30 cellular contexts compared by ENCODE assay signal in genomic region chr1:150555971-150556865, GRCh38. TPM values are rescaled to one million over a fixed set of nuclear protein-coding genes. Genes with fewer than 3 reads are reported as not detected.
A peak's percentile ranks its signal among the peaks of the same experiment; 100 is the strongest.
DNase-seq lines count a peak whose midpoint lies in the region; ATAC-seq, FAIRE-seq and TF ChIP-seq lines count a peak whose summit lies in the region.
"Had no signal": no experiment of that assay in that cellular context is flagged by ENCODE, and none has a peak within 500 bp of the region (broad histone marks: within the 10 kb centered on the region; RNA-seq: fewer than 3 reads in every experiment).

No MANE protein-coding gene starts in this region.

- ATAC-seq in natural killer cell treated with Interleukin-12 subunit alpha and Interleukin-12 subunit beta and Interleukin-15 and Interleukin-18, amount 100 ng/mL, for 72 hours: no peak
- ATAC-seq in natural killer cell: no peak
- no peak for ATAC-seq in aorta (ENCODE audit: low FRiP score)
- ATAC-seq: activated CD4-positive, CD25-positive, alpha-beta regulatory T cell treated with anti-CD3 and anti-CD28 coated beads, Interleukin-2, amount 50 U/mL, for 24 hours; upper lobe of right lung had no signal

- H3K4me1 Mint-ChIP-seq in natural killer cell treated with Interleukin-12 subunit alpha and Interleukin-12 subunit beta and Interleukin-15 and Interleukin-18, amount 100 ng/mL, for 72 hours (ENCODE audit: low read depth in 2 of 2): peaks cover 23 to 31% of the 10 kb centered on the region in 2 donors
- peaks cover 15 to 37% of the 10 kb centered on the region in 2 donors for H3K4me1 Mint-ChIP-seq in natural killer cell

- H3K36me3 ChIP-seq in mesendoderm (ENCODE audit: control insufficient read depth, insufficient read depth, low read length) (no peaks in the 10 kb centered on the region), aorta (ENCODE audit: control insufficient read depth in 1 of 2, insufficient read depth in 2 of 2, low read length in 1 of 2) (no peaks in the 10 kb centered on the region), vagina (peaks cover 0 to 13% of the 10 kb centered on the region in 2 donors)
- H3K36me3 ChIP-seq: BE2C had no signal

- FAIRE-seq in GM19239 (lab: Jason Lieb, UNC): no peak
- FAIRE-seq: GM12892 had no signal

- H3K27me3 ChIP-seq in mesendoderm (ENCODE audit: insufficient read depth, low read length, poor library complexity) (no peaks in the 10 kb centered on the region), aorta (ENCODE audit: control insufficient read depth in 1 of 2, insufficient read depth in 2 of 2, low read length in 1 of 2) (no peaks in the 10 kb centered on the region), vagina (no peaks in the 10 kb centered on the region)
- H3K27me3 ChIP-seq: BE2C, dorsolateral prefrontal cortex, Peyer's patch, upper lobe of right lung had no signal

- peak; percentile 56 for DNase-seq in natural killer cell treated with Interleukin-12 subunit alpha and Interleukin-12 subunit beta and Interleukin-15 and Interleukin-18, amount 100 ng/mL, for 72 hours (ENCODE audit: low spot score)
- DNase-seq in natural killer cell: no peak
- DNase-seq in coronary artery (ENCODE audit: low spot score): peak; percentile 71
- peak; percentile 57 for DNase-seq in mesendoderm
- DNase-seq in aorta: peak; percentile 47 to 74
- no peak for DNase-seq in vagina (ENCODE audit: extremely low spot score in 2 of 2)
- DNase-seq in A172 (ENCODE audit: low spot score): no peak
- DNase-seq in GM19239 (ENCODE audit: insufficient read length, low spot score): no peak
- DNase-seq: ACHN; activated CD4-positive, alpha-beta memory T cell treated with anti-CD3 and anti-CD28 coated beads, Interleukin-2, amount 10 ng/mL, durations not matched to agents 7 days and 5 days; BE2C; CD8-positive, alpha-beta memory T cell; dorsolateral prefrontal cortex; NCI-H1105 treated with DMSO at 0.1 percent for 48 hours; NCI-H1930; NCI-H2227 treated with DMSO at 0.1 percent for 48 hours; NCI-H748 treated with DMSO at 0.1 percent for 48 hours; stimulated activated CD4-positive, alpha-beta T cell treated with anti-CD3 and anti-CD28 coated beads, Interleukin-2, amount 100 ng/mL, for 48 hours; upper lobe of right lung had no signal

- WGBS in mesendoderm (ENCODE audit: extremely low coverage, insufficient coverage, low lambda C conversion rate): no CpG with 5 or more reads among the region's 26 CpGs
- WGBS in aorta, 2 donors: 59 to 66% methylated on average over 25 to 26 of the region's 26 CpGs

- H3K27ac ChIP-seq in coronary artery (peak overlapping the region in 1 of 2 donors; percentile 53), mesendoderm (ENCODE audit: low read depth, low read length) (no peak overlapping the region), aorta (ENCODE audit: low read depth in 1 of 2, low read length in 2 of 2) (no peak overlapping the region), vagina (no peak overlapping the region)
- H3K27ac ChIP-seq: dorsolateral prefrontal cortex, Peyer's patch, upper lobe of right lung had no signal

- no peak overlapping the region for H3K18ac ChIP-seq in mesendoderm (ENCODE audit: low read length)

- H3K36me3 Mint-ChIP-seq in natural killer cell treated with Interleukin-12 subunit alpha and Interleukin-12 subunit beta and Interleukin-15 and Interleukin-18, amount 100 ng/mL, for 72 hours: no peaks in the 10 kb centered on the region
- H3K36me3 Mint-ChIP-seq in natural killer cell: no peaks in the 10 kb centered on the region

- H2BK15ac ChIP-seq in mesendoderm (replicated peaks; ENCODE audit: low read depth): no peak overlapping the region

- no peaks in the 10 kb centered on the region for H3K9me3 Mint-ChIP-seq in natural killer cell treated with Interleukin-12 subunit alpha and Interleukin-12 subunit beta and Interleukin-15 and Interleukin-18, amount 100 ng/mL, for 72 hours
- H3K9me3 Mint-ChIP-seq in natural killer cell: no peaks in the 10 kb centered on the region
- H3K9me3 Mint-ChIP-seq: activated CD4-positive, alpha-beta memory T cell treated with anti-CD3 and anti-CD28 coated beads, Interleukin-2, amount 10 ng/mL, durations not matched to agents 7 days and 5 days; CD8-positive, alpha-beta memory T cell; central memory CD8-positive, alpha-beta T cell; memory B cell had no signal

- no peak for TF ChIP-seq CTCF in natural killer cell (IDR thresholded peaks at IDR 0.05)
- no peak for TF ChIP-seq CTCF in coronary artery (IDR thresholded peaks at IDR 0.05)
- TF ChIP-seq CTCF in vagina (IDR thresholded peaks at IDR 0.05): no peak

- no peak overlapping the region for H3K4me3 Mint-ChIP-seq in natural killer cell treated with Interleukin-12 subunit alpha and Interleukin-12 subunit beta and Interleukin-15 and Interleukin-18, amount 100 ng/mL, for 72 hours
- no peak overlapping the region for H3K4me3 Mint-ChIP-seq in natural killer cell
- H3K4me3 Mint-ChIP-seq: activated CD4-positive, alpha-beta memory T cell treated with anti-CD3 and anti-CD28 coated beads, Interleukin-2, amount 10 ng/mL, durations not matched to agents 7 days and 5 days; activated naive CD8-positive, alpha-beta T cell; central memory CD8-positive, alpha-beta T cell; memory B cell had no signal

- no peaks in the 10 kb centered on the region for H3K79me1 ChIP-seq in mesendoderm (ENCODE audit: low read length)

- H4K8ac ChIP-seq in mesendoderm (ENCODE audit: low read depth, low read length): no peak overlapping the region

- H2AK5ac ChIP-seq in mesendoderm (ENCODE audit: low read length): no peak overlapping the region

- H3K4me1 ChIP-seq in mesendoderm (ENCODE audit: control insufficient read depth, low read depth, low read length): no peaks in the 10 kb centered on the region
- H3K4me1 ChIP-seq in aorta (ENCODE audit: control insufficient read depth in 1 of 2, insufficient read depth in 2 of 2, low read length in 2 of 2): peaks cover 0 to 3% of the 10 kb centered on the region in 2 donors
- peaks cover 59% of the 10 kb centered on the region for H3K4me1 ChIP-seq in vagina

- H3K4ac ChIP-seq in mesendoderm (ENCODE audit: low read depth, low read length): no peak overlapping the region

- no peak overlapping the region for H3K9ac ChIP-seq in mesendoderm (ENCODE audit: low read length)

- H2BK120ac ChIP-seq in mesendoderm (ENCODE audit: low read depth, low read length): no peak overlapping the region

- no peak overlapping the region for H3K4me2 ChIP-seq in mesendoderm (ENCODE audit: low read length)

- intact Hi-C loops in natural killer cell (cut with micrococcal nuclease): no loop called here
- intact Hi-C loops in aorta (cut with DNase I): loop anchor here in 1 of 2 donors (5.0 kb wide), 1 partner anchor 94 kb away; no protein-coding TSS in a partner anchor
- intact Hi-C loops in vagina (cut with DNase I): no loop called here

- H3K9me3 ChIP-seq in aorta (ENCODE audit: control insufficient read depth, low read length) (no peaks in the 10 kb centered on the region), vagina (no peaks in the 10 kb centered on the region)
- H3K9me3 ChIP-seq: BE2C, Peyer's patch, upper lobe of right lung had no signal

- no peak overlapping the region for H2BK5ac ChIP-seq in mesendoderm (ENCODE audit: low read length)

- no peak overlapping the region for H3K27ac Mint-ChIP-seq in natural killer cell treated with Interleukin-12 subunit alpha and Interleukin-12 subunit beta and Interleukin-15 and Interleukin-18, amount 100 ng/mL, for 72 hours
- H3K27ac Mint-ChIP-seq in natural killer cell: no peak overlapping the region
- H3K27ac Mint-ChIP-seq: activated CD4-positive, alpha-beta memory T cell treated with anti-CD3 and anti-CD28 coated beads, Interleukin-2, amount 10 ng/mL, durations not matched to agents 7 days and 5 days; activated naive CD8-positive, alpha-beta T cell; memory B cell had no signal

- no peak overlapping the region for H3K56ac ChIP-seq in mesendoderm (ENCODE audit: low read length)

- H3K27me3 Mint-ChIP-seq in natural killer cell treated with Interleukin-12 subunit alpha and Interleukin-12 subunit beta and Interleukin-15 and Interleukin-18, amount 100 ng/mL, for 72 hours: peaks cover 0 to 1% of the 10 kb centered on the region in 2 donors
- no peaks in the 10 kb centered on the region for H3K27me3 Mint-ChIP-seq in natural killer cell (ENCODE audit: low read depth in 2 of 2)
- H3K27me3 Mint-ChIP-seq: activated CD4-positive, alpha-beta memory T cell treated with anti-CD3 and anti-CD28 coated beads, Interleukin-2, amount 10 ng/mL, durations not matched to agents 7 days and 5 days; activated naive CD8-positive, alpha-beta T cell; central memory CD8-positive, alpha-beta T cell; memory B cell had no signal

- H3K4me3 ChIP-seq in coronary artery: no peak overlapping the region
- no peak overlapping the region for H3K4me3 ChIP-seq in mesendoderm (ENCODE audit: low read length)
- H3K4me3 ChIP-seq in aorta (ENCODE audit: low read length in 2 of 2): no peak overlapping the region
- no peak overlapping the region for H3K4me3 ChIP-seq in vagina
- H3K4me3 ChIP-seq: Peyer's patch, upper lobe of right lung had no signal

- H3K23ac ChIP-seq in mesendoderm (ENCODE audit: low read length): no peak overlapping the region

- no peaks in the 10 kb centered on the region for H3K79me2 ChIP-seq in mesendoderm (ENCODE audit: control insufficient read depth, insufficient read depth, low read length)

- no peak overlapping the region for H4K5ac ChIP-seq in mesendoderm (ENCODE audit: low read length)

- TF ChIP-seq POLR2A in vagina (IDR thresholded peaks at IDR 0.05): no peak

RNA-seq across cellular contexts. Expression of gene ADAMTSL4, which starts 7.0 kb away (rescaled TPM):
- 1 to 10 TPM in 1 of 2 donors, under 1 TPM in 1; 0.48 to 1.0 TPM for total RNA-seq in natural killer cell treated with Interleukin-12 subunit alpha and Interleukin-12 subunit beta and Interleukin-15 and Interleukin-18, amount 100 ng/mL, for 72 hours
- total RNA-seq in natural killer cell (1 to 10 TPM; 1.7 to 2.9 (median 2.9) TPM), aorta (10 to 100 TPM; 94.4 to 98.0 TPM), vagina (64.6 TPM)
- 1.8 TPM for polyA plus RNA-seq in mesendoderm (2013, experiment 1 of 2)
- polyA plus RNA-seq in mesendoderm (2013, experiment 2 of 2): 2.3 TPM
- 10 to 100 TPM in 1 of 2 donors, 1 to 10 TPM in 1; 8.8 to 50.4 TPM for polyA plus RNA-seq in aorta
- total RNA-seq in A172 (2014; rRNA removed; shearing (Covaris generic)): 0.38 and 2.3 TPM in 2 replicates
- polyA plus RNA-seq: CD8-positive, alpha-beta memory T cell had no signal

RNA-seq across cellular contexts. Expression of gene MCL1, which starts 23.2 kb away (rescaled TPM):
- 100 to 1,000 TPM; 199 to 333 TPM for total RNA-seq in natural killer cell treated with Interleukin-12 subunit alpha and Interleukin-12 subunit beta and Interleukin-15 and Interleukin-18, amount 100 ng/mL, for 72 hours
- total RNA-seq in natural killer cell: 1,000 to 10,000 TPM in 1 of 3 donors, 100 to 1,000 TPM in 2; 929 to 1,396 (median 938) TPM
- 146 TPM for polyA plus RNA-seq in mesendoderm (2013, experiment 1 of 2)
- 147 TPM for polyA plus RNA-seq in mesendoderm (2013, experiment 2 of 2)
- total RNA-seq in aorta: 100 to 1,000 TPM; 247 to 533 TPM
- 100 to 1,000 TPM; 146 to 200 TPM for polyA plus RNA-seq in aorta
- total RNA-seq in vagina: 181 TPM
- 224 and 246 TPM in 2 replicates for total RNA-seq in A172 (2014; rRNA removed; shearing (Covaris generic))

RNA-seq across cellular contexts. Expression of gene FALEC, which starts 40.7 kb away (rescaled TPM):
- not detected for total RNA-seq in natural killer cell treated with Interleukin-12 subunit alpha and Interleukin-12 subunit beta and Interleukin-15 and Interleukin-18, amount 100 ng/mL, for 72 hours
- total RNA-seq in natural killer cell (not detected), aorta (under 1 TPM in 1 of 2 donors, not detected in 1; 0.99 TPM), vagina (not detected)
- polyA plus RNA-seq in mesendoderm (2013, experiment 1 of 2): not detected
- polyA plus RNA-seq in mesendoderm (2013, experiment 2 of 2): 0.24 TPM
- polyA plus RNA-seq in aorta: 1 to 10 TPM in 1 of 2 donors, not detected in 1; 1.1 TPM
- 0.55 TPM in 1 of 2 replicates, not detected in the other for total RNA-seq in A172 (2014; rRNA removed; shearing (Covaris generic))
- total RNA-seq: activated CD4-positive, alpha-beta memory T cell treated with anti-CD3 and anti-CD28 coated beads, Interleukin-2, amount 10 ng/mL, durations not matched to agents 7 days and 5 days; CD8-positive, alpha-beta memory T cell; H4; M059J; myocyte; omental fat pad; Peyer's patch; subcutaneous adipose tissue had no signal
- polyA plus RNA-seq: CD8-positive, alpha-beta memory T cell had no signal

RNA-seq across cellular contexts. Expression of gene ECM1, which starts 48.3 kb away (rescaled TPM):
- 1 to 10 TPM; 1.2 to 1.9 TPM for total RNA-seq in natural killer cell treated with Interleukin-12 subunit alpha and Interleukin-12 subunit beta and Interleukin-15 and Interleukin-18, amount 100 ng/mL, for 72 hours
- under 1 TPM in 2 of 3 donors, not detected in 1; 0.42 to 0.43 TPM for total RNA-seq in natural killer cell
- 1.3 TPM for polyA plus RNA-seq in mesendoderm (2013, experiment 1 of 2)
- polyA plus RNA-seq in mesendoderm (2013, experiment 2 of 2): 1.1 TPM
- 10 to 100 TPM; 26.3 to 57.6 TPM for total RNA-seq in aorta
- 10 to 100 TPM in 1 of 2 donors, 1 to 10 TPM in 1; 8.1 to 32.6 TPM for polyA plus RNA-seq in aorta
- total RNA-seq in vagina: 130 TPM
- total RNA-seq in A172 (2014; rRNA removed; shearing (Covaris generic)): 101 and 135 TPM in 2 replicates

Comparison
In these comparisons a context has a peak if more than half of its experiments do, and no peak if none do; other contexts are left out.
1. DNase-seq: peak in natural killer cell treated with Interleukin-12 subunit alpha and Interleukin-12 subunit beta and Interleukin-15 and Interleukin-18, amount 100 ng/mL, for 72 hours (single experiment), coronary artery (single experiment), mesendoderm (single experiment) and aorta (2 of 2); none in natural killer cell (single experiment), vagina (0 of 2), A172 (single experiment) and GM19239 (single experiment).
2. RNA of gene ADAMTSL4, which starts 7.0 kb away (total RNA-seq): 94.4 to 98.0 TPM in aorta and 64.6 TPM in vagina (single experiment); 1.7 to 2.9 TPM in natural killer cell, 0.48 to 1.0 TPM in natural killer cell treated with Interleukin-12 subunit alpha and Interleukin-12 subunit beta and Interleukin-15 and Interleukin-18, amount 100 ng/mL, for 72 hours and 0.38 to 2.3 TPM in A172; every median in the first group is over 10 times any median in the second.